Comparison of ENCODE assay signal across 8 cellular contexts in genomic region chr17:45135978-45136791, GRCh38. TPM values are rescaled to one million over a fixed set of nuclear protein-coding genes. Genes with fewer than 3 reads are reported as not detected.
DNase-seq lines count a peak whose midpoint lies in the region; ATAC-seq and TF ChIP-seq lines count a peak whose summit lies in the region.

No MANE protein-coding gene starts in this region.

- peaks cover 20% of the 10 kb centered on the region for H3K4me1 Mint-ChIP-seq in activated T-cell treated with anti-CD3 and anti-CD28 coated beads, Interleukin-2, amount 50 U/mL, for 24 hours (ENCODE audit: low read depth)
- peaks cover 29% of the 10 kb centered on the region for H3K4me1 Mint-ChIP-seq in brain

- H3K9me3 ChIP-seq in lung (ENCODE audit: control insufficient read depth in 2 of 2, insufficient read depth in 1 of 2, low read length in 1 of 2) (no peaks in the 10 kb centered on the region), upper lobe of left lung (no peaks in the 10 kb centered on the region)

- 56 to 67% methylated on average over 21 of the region's 21 CpGs for WGBS in lung, 2 donors
- 66 to 76% methylated on average over 6 to 11 of the region's 21 CpGs for WGBS in upper lobe of left lung, 2 donors

- TF ChIP-seq CTCF in brain (conservative IDR thresholded peaks at IDR 0.05) (no peak), lung (IDR thresholded peaks at IDR 0.05; ENCODE audit: control extremely low read depth, extremely low read depth) (no peak), upper lobe of left lung (IDR thresholded peaks at IDR 0.05) (no peak)

- H3K4me3 ChIP-seq in lung = peak overlapping the region; percentile 60
- peak overlapping the region; percentile 60 to 95 (median 74) for H3K4me3 ChIP-seq in upper lobe of left lung

- no peak for TF ChIP-seq POLR2A in upper lobe of left lung (IDR thresholded peaks at IDR 0.05)

- H3K36me3 ChIP-seq in lung (ENCODE audit: control insufficient read depth in 2 of 2, insufficient read depth in 2 of 2, low read length in 2 of 2) (peaks cover 0 to 11% of the 10 kb centered on the region in 2 donors), upper lobe of left lung (peaks cover 0 to 19% (median 0%) of the 10 kb centered on the region in 4 donors)

- H3K9me3 Mint-ChIP-seq in activated T-cell treated with anti-CD3 and anti-CD28 coated beads, Interleukin-2, amount 50 U/mL, for 24 hours = no peaks in the 10 kb centered on the region
- H3K9me3 Mint-ChIP-seq in brain = peaks cover 0 to 7% (median 3%) of the 10 kb centered on the region in 5 experiments

- H3K27ac ChIP-seq in lung (ENCODE audit: low read depth in 1 of 2, low read length in 1 of 2) (peak overlapping the region in 1 of 2 donors; percentile 68), upper lobe of left lung (peak overlapping the region; percentile 72 to 89 (median 85))

- no peak for TF ChIP-seq EP300 in upper lobe of left lung (IDR thresholded peaks at IDR 0.05)

- peaks cover 5% of the 10 kb centered on the region for H3K36me3 Mint-ChIP-seq in activated T-cell treated with anti-CD3 and anti-CD28 coated beads, Interleukin-2, amount 50 U/mL, for 24 hours (ENCODE audit: low read depth)
- no peaks in the 10 kb centered on the region for H3K36me3 Mint-ChIP-seq in brain

- peaks cover 3% of the 10 kb centered on the region for H3K27me3 Mint-ChIP-seq in activated T-cell treated with anti-CD3 and anti-CD28 coated beads, Interleukin-2, amount 50 U/mL, for 24 hours
- peaks cover 3% of the 10 kb centered on the region for H3K27me3 Mint-ChIP-seq in brain

- in situ Hi-C loops in G401 (cut with HindIII; ENCODE audit: low sequenced_read_pairs) = no loop called here

- DNase-seq in activated T-cell treated with anti-CD3 and anti-CD28 coated beads, Interleukin-2, amount 50 U/mL, for 24 hours = no peak
- no peak for DNase-seq in activated T-cell treated with anti-CD3 and anti-CD28 coated beads, Interleukin-2, amount 50 U/mL, for 1 hour
- no peak for DNase-seq in lung (ENCODE audit: low spot score)
- no peak for DNase-seq in upper lobe of left lung
- DNase-seq in HuH-7 (ENCODE audit: low spot score) = no peak
- DNase-seq in G401 (ENCODE audit: low spot score) = no peak

- ATAC-seq in lung (ENCODE audit: insufficient read depth, low FRiP score) (no peak), upper lobe of left lung (ENCODE audit: low FRiP score in 2 of 2) (no peak), GM18498 (IDR thresholded peaks at IDR 0.05; ENCODE audit: unreplicated experiment) (no peak)

- peak overlapping the region; percentile 86 for H3K4me3 Mint-ChIP-seq in activated T-cell treated with anti-CD3 and anti-CD28 coated beads, Interleukin-2, amount 50 U/mL, for 24 hours
- peak overlapping the region; percentile 72 to 91 (median 78) for H3K4me3 Mint-ChIP-seq in brain

- peak overlapping the region; percentile 85 for H3K27ac Mint-ChIP-seq in activated T-cell treated with anti-CD3 and anti-CD28 coated beads, Interleukin-2, amount 50 U/mL, for 24 hours
- H3K27ac Mint-ChIP-seq in brain = peak overlapping the region in 2 of 5 experiments; percentile 60 to 96

- H3K27me3 ChIP-seq in lung (ENCODE audit: control insufficient read depth, insufficient read depth) (no peaks in the 10 kb centered on the region), upper lobe of left lung (no peaks in the 10 kb centered on the region)

- H3K4me1 ChIP-seq in lung (ENCODE audit: control insufficient read depth in 2 of 2, insufficient read depth in 2 of 2, low read length in 2 of 2) = peaks cover 0 to 7% of the 10 kb centered on the region in 2 donors
- peaks cover 20 to 34% (median 22%) of the 10 kb centered on the region in 4 donors for H3K4me1 ChIP-seq in upper lobe of left lung

RNA-seq across cellular contexts. Expression of gene ACBD4, which starts 0.7 kb away (rescaled TPM):
- polyA plus RNA-seq in brain (ENCODE audit: insufficient read depth, low read depth, low replicate concordance) (7.6 TPM), lung (10 to 100 TPM in 1 of 2 donors, 1 to 10 TPM in 1; 7.8 to 15.7 TPM)
- total RNA-seq in lung (10 to 100 TPM; 12.6 to 12.7 TPM), upper lobe of left lung (10 to 100 TPM in 5 of 6 donors, 1 to 10 TPM in 1; 9.7 to 68.1 (median 23.4) TPM)
- total RNA-seq in G401 (2014; rRNA removed; shearing (Covaris generic)) = 0.49 and 6.1 TPM in 2 replicates

RNA-seq across cellular contexts. Expression of gene PLCD3, which starts 3.9 kb away (rescaled TPM):
- polyA plus RNA-seq in brain (ENCODE audit: insufficient read depth, low read depth, low replicate concordance) (35.8 TPM), lung (10 to 100 TPM; 13.6 to 24.2 TPM)
- total RNA-seq in lung (10 to 100 TPM in 1 of 2 donors, 1 to 10 TPM in 1; 3.6 to 43.3 TPM), upper lobe of left lung (10 to 100 TPM; 24.2 to 65.6 (median 50.6) TPM)
- 29.2 and 86.2 TPM in 2 replicates for total RNA-seq in G401 (2014; rRNA removed; shearing (Covaris generic))

RNA-seq across cellular contexts. Expression of gene HEXIM1, which starts 12.1 kb away (rescaled TPM):
- polyA plus RNA-seq in brain (ENCODE audit: insufficient read depth, low read depth, low replicate concordance) = 10.8 TPM
- total RNA-seq in lung = 10 to 100 TPM; 25.3 to 34.4 TPM
- 10 to 100 TPM; 14.5 to 18.7 TPM for polyA plus RNA-seq in lung
- 10 to 100 TPM; 19.9 to 43.8 (median 32.3) TPM for total RNA-seq in upper lobe of left lung
- total RNA-seq in G401 (2014; rRNA removed; shearing (Covaris generic)) = 24.1 and 26.3 TPM in 2 replicates

RNA-seq across cellular contexts. Expression of gene HEXIM2, which starts 25.5 kb away (rescaled TPM):
- polyA plus RNA-seq in brain (ENCODE audit: insufficient read depth, low read depth, low replicate concordance) (17.2 TPM), lung (1 to 10 TPM; 4.3 to 6.5 TPM)
- total RNA-seq in lung (10 to 100 TPM in 1 of 2 donors, 1 to 10 TPM in 1; 7.6 to 10.6 TPM), upper lobe of left lung (10 to 100 TPM in 2 of 6 donors, 1 to 10 TPM in 4; 4.1 to 14.7 (median 9.3) TPM)
- total RNA-seq in G401 (2014; rRNA removed; shearing (Covaris generic)) = 16.6 and 18.8 TPM in 2 replicates
